In the genomic region with DNA sequence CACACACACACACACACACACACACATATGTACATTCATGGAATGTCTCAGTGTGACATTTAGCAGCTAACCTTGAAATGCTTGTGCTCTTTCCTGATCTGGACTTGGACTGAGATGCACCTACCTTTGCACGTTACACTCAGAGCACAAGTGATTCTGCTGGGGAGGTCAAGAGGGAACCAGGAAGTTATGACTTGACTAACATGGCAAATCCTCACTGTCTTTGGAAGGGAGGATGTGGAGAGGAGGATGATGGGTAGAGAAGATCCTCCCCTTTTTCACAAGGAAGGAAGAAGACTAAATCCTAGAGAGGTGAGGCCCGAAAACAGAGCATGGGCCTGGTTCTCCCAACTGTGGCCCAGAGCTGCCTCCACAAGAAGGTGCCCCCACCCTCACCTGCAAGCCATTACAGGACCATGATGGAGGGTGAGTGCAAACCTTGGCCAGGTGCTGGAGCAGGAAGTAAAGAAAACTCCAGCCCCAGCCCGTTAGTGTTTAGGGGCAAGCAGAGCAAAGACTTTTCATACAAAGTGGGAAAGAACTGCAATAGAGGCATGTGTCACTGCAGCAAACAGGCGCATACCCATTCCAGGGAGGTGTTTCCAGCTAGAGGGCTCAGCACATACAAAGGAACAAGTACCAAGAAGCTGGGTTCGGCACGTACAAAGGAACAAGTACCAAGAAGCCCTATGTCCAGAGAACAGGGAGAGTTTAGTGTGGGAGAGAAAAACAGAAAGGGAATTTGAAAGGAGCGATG, we compare ENCODE assay signal across 1 cellular context.
TF ChIP-seq lines count a peak whose summit lies in the region.

No MANE protein-coding gene starts in this region.

TF ChIP-seq in A549, 52 proteins besides CTCF, POLR2A, EP300 and RAD21 (continued from another document):
- TF ChIP-seq, protein P1, sequence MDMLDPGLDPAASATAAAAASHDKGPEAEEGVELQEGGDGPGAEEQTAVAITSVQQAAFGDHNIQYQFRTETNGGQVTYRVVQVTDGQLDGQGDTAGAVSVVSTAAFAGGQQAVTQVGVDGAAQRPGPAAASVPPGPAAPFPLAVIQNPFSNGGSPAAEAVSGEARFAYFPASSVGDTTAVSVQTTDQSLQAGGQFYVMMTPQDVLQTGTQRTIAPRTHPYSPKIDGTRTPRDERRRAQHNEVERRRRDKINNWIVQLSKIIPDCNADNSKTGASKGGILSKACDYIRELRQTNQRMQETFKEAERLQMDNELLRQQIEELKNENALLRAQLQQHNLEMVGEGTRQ (IDR thresholded peaks at IDR 0.05): no peak
- TF ChIP-seq HOXB5 (CRISPR knock-in tag; IDR thresholded peaks at IDR 0.05) (no peak), JUN (IDR thresholded peaks at IDR 0.05) (no peak), MYC (IDR thresholded peaks at IDR 0.05; ENCODE audit: borderline replicate concordance, low read length) (no peak), POLR2AphosphoS2 (conservative IDR thresholded peaks at IDR 0.05; ENCODE audit: low read length) (no peak), PHF8 (IDR thresholded peaks at IDR 0.05; ENCODE audit: borderline replicate concordance, low read depth) (no peak), RCOR1 (IDR thresholded peaks at IDR 0.05; ENCODE audit: low read depth, low read length) (no peak), EHF (CRISPR knock-in tag; IDR thresholded peaks at IDR 0.05) (no peak), BHLHE40 (IDR thresholded peaks at IDR 0.05; ENCODE audit: low read depth, low read length) (no peak), GATA3 (IDR thresholded peaks at IDR 0.05; ENCODE audit: borderline replicate concordance) (no peak)
